Comparison of ENCODE assay signal across 20 cellular contexts in the genomic region with DNA sequence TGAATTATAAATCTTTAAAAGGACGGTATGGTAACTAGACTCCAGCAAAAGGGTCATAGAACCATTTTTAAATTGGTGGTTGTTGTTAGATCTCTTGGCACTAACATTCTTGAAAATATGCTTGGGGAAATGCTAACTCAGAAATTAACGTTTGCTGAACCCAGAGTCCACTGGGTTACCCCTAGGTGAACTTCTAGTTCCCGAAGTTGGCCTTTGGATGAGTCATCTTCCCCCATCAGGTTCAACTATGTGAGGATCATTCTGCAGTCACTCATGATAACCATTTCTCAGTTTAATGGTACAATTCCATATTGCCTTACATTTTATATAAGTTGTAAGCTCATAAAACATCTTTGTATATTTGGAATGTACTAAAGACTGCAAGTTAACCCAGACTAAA.
DNase-seq lines count a peak whose midpoint lies in the region; ATAC-seq, FAIRE-seq and TF ChIP-seq lines count a peak whose summit lies in the region.
"Had no signal": no experiment of that assay in that cellular context is flagged by ENCODE, and none has a peak within 500 bp of the region (broad histone marks: within the 10 kb centered on the region; RNA-seq: fewer than 3 reads in every experiment).

No MANE protein-coding gene starts in this region.

- H3F3A ChIP-seq in GM23248 (ENCODE audit: insufficient read depth) = peaks cover under 1% of the 10 kb centered on the region; the same call in 1 of the 2 replicates

- H3K9me2 ChIP-seq in GM23248 (ENCODE audit: insufficient read depth) = no peaks in the 10 kb centered on the region

- TF ChIP-seq EP300 in HepG2 (IDR thresholded peaks at IDR 0.05; ENCODE audit: low read depth in 2 of 2, low read length in 2 of 2) = no peak
- no peak for TF ChIP-seq EP300 in HepG2 (CRISPR knock-in tag; IDR thresholded peaks at IDR 0.05; ENCODE audit: borderline replicate concordance)

- POLR2A ChIA-PET in HepG2 (lab: Yijun Ruan, JAX) (no interaction called here), endothelial cell of umbilical vein (lab: Charles Lee) (no interaction called here)

- H3K27ac ChIP-seq in liver (ENCODE audit: low read depth in 1 of 2, low read length in 2 of 2) (peak overlapping the region; percentile 72 to 78), HepG2 (ENCODE audit: extremely low read length, insufficient read depth, low read length) (no peak overlapping the region), endothelial cell of umbilical vein (ENCODE audit: insufficient read depth, low read depth, low read length) (no peak overlapping the region), small intestine (ENCODE audit: low read depth in 1 of 2, low read length in 1 of 2) (no peak overlapping the region), GM23248 (no peak overlapping the region)

- H4K20me1 ChIP-seq in HepG2 (ENCODE audit: insufficient read depth, low read length) (no peaks in the 10 kb centered on the region), endothelial cell of umbilical vein (replicated peaks; ENCODE audit: control insufficient read depth, extremely low read depth, insufficient read depth, low read length) (no peaks in the 10 kb centered on the region), GM23248 (ENCODE audit: insufficient read depth) (no peaks in the 10 kb centered on the region)

- H3K4me2 ChIP-seq in HepG2 (ENCODE audit: low read depth, low read length) = no peak overlapping the region
- H3K4me2 ChIP-seq in endothelial cell of umbilical vein (ENCODE audit: insufficient read depth, low read length) = no peak overlapping the region
- no peak overlapping the region for H3K4me2 ChIP-seq in GM23248 (ENCODE audit: unreplicated experiment)
- H3K4me2 ChIP-seq: GM23338 had no signal

- H3K9me3 ChIP-seq in liver (ENCODE audit: control insufficient read depth in 4 of 4, low read length in 3 of 4) (no peaks in the 10 kb centered on the region), HepG2 (ENCODE audit: low read length) (no peaks in the 10 kb centered on the region), endothelial cell of umbilical vein (replicated peaks; ENCODE audit: control insufficient read depth, insufficient read depth, low read length) (no peaks in the 10 kb centered on the region), small intestine (ENCODE audit: control insufficient read depth, low read depth) (no peaks in the 10 kb centered on the region), GM23248 (ENCODE audit: low read depth) (no peaks in the 10 kb centered on the region)

- H3K4me3 ChIP-seq in liver (ENCODE audit: low read depth in 1 of 3, low read length in 3 of 3) (no peak overlapping the region), HepG2 (replicated peaks in 1 of 3; ENCODE audit: insufficient read depth in 1 of 3, low read depth in 2 of 3, low read length in 3 of 3) (no peak overlapping the region), endothelial cell of umbilical vein (replicated peaks in 1 of 3; ENCODE audit: insufficient read depth in 1 of 3, low read depth in 1 of 3, low read length in 3 of 3) (no peak overlapping the region), small intestine (ENCODE audit: low read depth in 1 of 2, low read length in 2 of 2) (no peak overlapping the region), GM23248 (no peak overlapping the region)
- H3K4me3 ChIP-seq: GM23338 had no signal

- CTCF ChIA-PET in HepG2 (lab: Yijun Ruan, JAX; ENCODE audit: low intra/inter-chr PET ratio, low total read pairs) = no interaction called here
- CTCF ChIA-PET in endothelial cell of umbilical vein (lab: Charles Lee) = interaction anchor here (0.9 kb wide), 1 partner anchor 66 kb away, joined by 4 read pairs; no protein-coding TSS in a partner anchor

- peak in 1 of 2 donors; percentile 37 for TF ChIP-seq RAD21 in liver (IDR thresholded peaks at IDR 0.05)
- TF ChIP-seq RAD21 in HepG2 (CRISPR knock-in tag; IDR thresholded peaks at IDR 0.05) = no peak

- peaks cover 1 to 8% (median 5%) of the 10 kb centered on the region in 4 donors for H3K4me1 ChIP-seq in liver (ENCODE audit: control insufficient read depth in 4 of 4, insufficient read depth in 4 of 4, low read length in 3 of 4)
- H3K4me1 ChIP-seq in HepG2 (ENCODE audit: insufficient read depth, low read length) = no peaks in the 10 kb centered on the region
- H3K4me1 ChIP-seq in endothelial cell of umbilical vein (ENCODE audit: control insufficient read depth, extremely low read depth, insufficient read depth, low read length) = no peaks in the 10 kb centered on the region
- peaks cover 0 to 2% of the 10 kb centered on the region in 2 donors for H3K4me1 ChIP-seq in small intestine (ENCODE audit: control insufficient read depth in 2 of 2, insufficient read depth in 1 of 2, low read depth in 1 of 2, low read length in 1 of 2)
- H3K4me1 ChIP-seq in GM23248 (ENCODE audit: insufficient read depth) = no peaks in the 10 kb centered on the region

- H3K79me2 ChIP-seq in HepG2 (ENCODE audit: insufficient read depth, low read length) (no peaks in the 10 kb centered on the region), endothelial cell of umbilical vein (ENCODE audit: control insufficient read depth, insufficient read depth, low read length) (no peaks in the 10 kb centered on the region), GM23248 (ENCODE audit: insufficient read depth) (no peaks in the 10 kb centered on the region)

- no peak for FAIRE-seq in HepG2 (lab: Jason Lieb, UNC)
- no peak for FAIRE-seq in endothelial cell of umbilical vein (lab: Jason Lieb, UNC)
- no peak for FAIRE-seq in small intestine (lab: Jason Lieb, UNC)
- FAIRE-seq: G401.6, GM12892 had no signal

- TF ChIP-seq POLR2A in HepG2 (IDR thresholded peaks at IDR 0.05; ENCODE audit: insufficient read depth in 1 of 2, low read depth in 2 of 2, low read length in 2 of 2) (no peak), endothelial cell of umbilical vein (IDR thresholded peaks at IDR 0.05; ENCODE audit: low read depth, low read length) (no peak)

- DNase-seq in HepG2 (ENCODE audit: low spot score) = no peak
- no peak for DNase-seq in endothelial cell of umbilical vein (ENCODE audit: low read depth, low spot score)
- DNase-seq in left lobe of liver (ENCODE audit: low spot score) = no peak
- DNase-seq in small intestine = peak; percentile 42
- DNase-seq in NCI-H345 treated with DMSO at 0.1 percent for 48 hours (lab: John Stamatoyannopoulos, UW; ENCODE audit: unreplicated experiment) = no peak
- no peak for DNase-seq in GM23248
- DNase-seq: 8988T; C1 segment of cervical spinal cord; Calu3; CD4-positive, alpha-beta memory T cell; COR-L47; DMS53; DND-41; H9 had no signal

- no peaks in the 10 kb centered on the region for H3K9me1 ChIP-seq in endothelial cell of umbilical vein (replicated peaks; ENCODE audit: control insufficient read depth, extremely low read depth, insufficient read depth, low read length)

- in situ Hi-C loops in HepG2 (cut with HindIII; ENCODE audit: extremely low pct_ligation_motif_present, low pct_unique_long_range_greater_than_20kb) = no loop called here
- in situ Hi-C loops in GM23248 (cut with MboI) = no loop called here

- no peaks in the 10 kb centered on the region for H3K36me3 ChIP-seq in liver (ENCODE audit: control insufficient read depth in 4 of 4, insufficient read depth in 3 of 4, low read depth in 1 of 4, low read length in 3 of 4)
- H3K36me3 ChIP-seq in HepG2 (replicated peaks in 1 of 2; ENCODE audit: control insufficient read depth in 1 of 2, insufficient read depth in 2 of 2, low read length in 2 of 2) = no peaks in the 10 kb centered on the region
- H3K36me3 ChIP-seq in endothelial cell of umbilical vein (ENCODE audit: control insufficient read depth in 2 of 2, extremely low read depth in 1 of 2, insufficient read depth in 2 of 2, low read length in 2 of 2) = no peaks in the 10 kb centered on the region
- H3K36me3 ChIP-seq in small intestine (ENCODE audit: control insufficient read depth in 2 of 2, insufficient read depth in 2 of 2, low read length in 2 of 2) = no peaks in the 10 kb centered on the region
- H3K36me3 ChIP-seq in GM23248 (ENCODE audit: low read depth) = no peaks in the 10 kb centered on the region

- H2AFZ ChIP-seq in HepG2 (ENCODE audit: low read length) (no peak overlapping the region), endothelial cell of umbilical vein (ENCODE audit: low read depth, low read length) (no peak overlapping the region), GM23248 (no peak overlapping the region)
- H2AFZ ChIP-seq: GM23338 had no signal

- H3K27me3 ChIP-seq in liver (ENCODE audit: control insufficient read depth in 4 of 4, insufficient read depth in 4 of 4, low read length in 3 of 4) = no peaks in the 10 kb centered on the region
- H3K27me3 ChIP-seq in HepG2 (ENCODE audit: control insufficient read depth in 1 of 2, insufficient read depth in 2 of 2, low read length in 2 of 2) = no peaks in the 10 kb centered on the region; a peak in 1 of 5 replicates
- no peaks in the 10 kb centered on the region for H3K27me3 ChIP-seq in endothelial cell of umbilical vein (ENCODE audit: control insufficient read depth in 2 of 2, insufficient read depth in 2 of 2, low read length in 2 of 2)
- H3K27me3 ChIP-seq in small intestine (ENCODE audit: control insufficient read depth in 2 of 2, insufficient read depth in 2 of 2, low read length in 2 of 2) = no peaks in the 10 kb centered on the region
- no peaks in the 10 kb centered on the region for H3K27me3 ChIP-seq in GM23248 (replicated peaks; ENCODE audit: insufficient read depth)

- TF ChIP-seq CTCF in liver (IDR thresholded peaks at IDR 0.05; ENCODE audit: low read depth, low read length, missing input control) (no peak), HepG2 (CRISPR knock-in tag; IDR thresholded peaks at IDR 0.05) (no peak), endothelial cell of umbilical vein (IDR thresholded peaks at IDR 0.05; ENCODE audit: extremely low read depth in 1 of 2, insufficient read depth in 1 of 2, low read depth in 1 of 2, low read length in 2 of 2) (no peak)

- ATAC-seq in HepG2 (no peak), left lobe of liver (peak; percentile 73), HG02678 (IDR thresholded peaks at IDR 0.05; ENCODE audit: unreplicated experiment) (no peak)
- ATAC-seq: GM23338, HCT116 had no signal

- 35% methylated on average over 3 of the region's 3 CpGs for WGBS in liver
- 2% methylated on average over 3 of the region's 3 CpGs for WGBS in HepG2 (ENCODE audit: low lambda C conversion rate)
- 55 to 85% (median 67%) methylated on average over 3 of the region's 3 CpGs for WGBS in small intestine, 3 donors
- 55 to 70% methylated on average over 3 of the region's 3 CpGs for WGBS in GM23248 (ENCODE audit: low coverage in 1 of 2, low lambda C conversion rate in 2 of 2, missing lambda C conversion rate in 2 of 2), 2 experiments

- dilution Hi-C loops in endothelial cell of umbilical vein (cut with MboI; ENCODE audit: extremely low pct_ligation_motif_present, low sequenced_read_pairs) = no loop called here

- BruUV-seq in HepG2 (replicated peaks; lab: Mats Ljungman, UMichigan) (no TSS peak), endothelial cell of umbilical vein (replicated peaks; lab: Mats Ljungman, UMichigan) (no TSS peak)

- H3K9ac ChIP-seq in liver (ENCODE audit: low read depth in 1 of 2, low read length in 2 of 2) (no peak overlapping the region), HepG2 (ENCODE audit: insufficient read depth, low read depth, low read length) (no peak overlapping the region), endothelial cell of umbilical vein (replicated peaks; ENCODE audit: extremely low read depth, insufficient read depth, low read length) (no peak overlapping the region), GM23248 (no peak overlapping the region)

- intact Hi-C loops in HepG2 (cut with micrococcal nuclease; ENCODE audit: unreplicated experiment) (no loop called here), endothelial cell of umbilical vein (cut with micrococcal nuclease) (no loop called here)

Comparison
In these comparisons a context has a peak if more than half of its experiments do, and no peak if none do; other contexts are left out.
1. H3K27ac ChIP-seq: peak in liver (2 of 2); none in HepG2 (single experiment), endothelial cell of umbilical vein (single experiment), small intestine (0 of 2) and GM23248 (single experiment).